24 cellular contexts compared by ENCODE assay signal in the genomic region with DNA sequence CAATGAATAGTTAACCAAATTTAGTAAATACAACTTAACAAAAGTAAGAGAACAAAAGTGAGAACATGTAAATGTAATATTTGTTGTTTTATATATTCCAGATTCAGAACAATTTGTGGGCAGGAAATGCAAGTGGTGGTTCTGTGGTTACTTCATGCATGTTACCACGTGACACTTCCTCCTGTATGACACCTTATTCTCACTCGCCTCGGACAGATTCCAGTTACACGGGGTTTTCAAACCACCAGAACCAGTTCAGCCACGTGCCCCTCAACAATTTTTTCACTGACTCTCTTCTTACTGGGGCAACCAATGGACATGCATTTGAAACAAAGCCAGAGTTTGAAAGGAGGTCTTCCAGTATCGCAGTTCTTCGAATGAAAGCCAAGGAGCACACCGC. TPM values are rescaled to one million over a fixed set of nuclear protein-coding genes. Genes with fewer than 3 reads are reported as not detected.
DNase-seq lines count a peak whose midpoint lies in the region; ATAC-seq and TF ChIP-seq lines count a peak whose summit lies in the region.
"Had no signal": no experiment of that assay in that cellular context is flagged by ENCODE, and none has a peak within 500 bp of the region (broad histone marks: within the 10 kb centered on the region; RNA-seq: fewer than 3 reads in every experiment).

No MANE protein-coding gene starts in this region.

- H3K9me3 Mint-ChIP-seq in CD8-positive, alpha-beta memory T cell: peaks cover 0 to 12% (median 3%) of the 10 kb centered on the region in 5 donors

- H3K79me2 ChIP-seq in DND-41 (ENCODE audit: insufficient read depth, low read length): no peaks in the 10 kb centered on the region

- no peaks in the 10 kb centered on the region for H4K20me1 ChIP-seq in DND-41 (ENCODE audit: insufficient read depth, low read length)

- H3K36me3 ChIP-seq in DND-41 (ENCODE audit: insufficient read depth, low read length): no peaks in the 10 kb centered on the region
- no peaks in the 10 kb centered on the region for H3K36me3 ChIP-seq in CD8-positive, alpha-beta memory T cell (ENCODE audit: insufficient read depth, low read length)
- H3K36me3 ChIP-seq: Peyer's patch had no signal

- no peak overlapping the region for H3K9ac ChIP-seq in DND-41 (ENCODE audit: low read depth, low read length)

- H3K4me2 ChIP-seq in DND-41 (ENCODE audit: insufficient read depth, low read length): no peak overlapping the region

- CTCF ChIA-PET in CD8-positive, alpha-beta memory T cell (lab: Charles Lee): no interaction called here

- peaks cover 0 to 4% (median 0%) of the 10 kb centered on the region in 3 donors for H3K4me1 Mint-ChIP-seq in CD8-positive, alpha-beta memory T cell

- no peak overlapping the region for H3K27ac ChIP-seq in DND-41 (ENCODE audit: low read length)
- no peak overlapping the region for H3K27ac ChIP-seq in CD8-positive, alpha-beta memory T cell (ENCODE audit: low read depth, low read length)
- H3K27ac ChIP-seq: coronary artery, HL-60, Peyer's patch had no signal

- H2AFZ ChIP-seq in DND-41 (ENCODE audit: low read depth, low read length): no peak overlapping the region

- no peaks in the 10 kb centered on the region for H3K27me3 Mint-ChIP-seq in CD8-positive, alpha-beta memory T cell
- H3K27me3 Mint-ChIP-seq: activated naive CD8-positive, alpha-beta T cell; activated T-cell treated with anti-CD3 and anti-CD28 coated beads, Interleukin-2, amount 50 U/mL, for 24 hours; CD4-positive, alpha-beta T cell had no signal

- H3K36me3 Mint-ChIP-seq in CD8-positive, alpha-beta memory T cell: no peaks in the 10 kb centered on the region
- H3K36me3 Mint-ChIP-seq: activated naive CD8-positive, alpha-beta T cell had no signal

- ATAC-seq in DND-41 (ENCODE audit: insufficient read depth, low read depth) (peak; percentile 63; the same call in 2 of the 3 replicates), GM18868 (IDR thresholded peaks at IDR 0.05; ENCODE audit: unreplicated experiment) (peak; percentile 74), HG02798 (IDR thresholded peaks at IDR 0.05; ENCODE audit: poor library complexity, unreplicated experiment) (peak; percentile 49)
- ATAC-seq: left ventricle myocardium superior, right cardiac atrium, SK-N-SH treated with all-trans-retinoic acid at 6 μM for 48 hours had no signal

- H3K27ac Mint-ChIP-seq in CD8-positive, alpha-beta memory T cell: no peak overlapping the region
- H3K27ac Mint-ChIP-seq: activated naive CD8-positive, alpha-beta T cell; activated T-cell treated with anti-CD3 and anti-CD28 coated beads, Interleukin-2, amount 50 U/mL, for 24 hours; CD4-positive, alpha-beta T cell had no signal

- no peak overlapping the region for H3K4me3 Mint-ChIP-seq in CD8-positive, alpha-beta memory T cell
- H3K4me3 Mint-ChIP-seq: activated naive CD8-positive, alpha-beta T cell; activated T-cell treated with anti-CD3 and anti-CD28 coated beads, Interleukin-2, amount 50 U/mL, for 24 hours; CD4-positive, alpha-beta T cell had no signal

- no peaks in the 10 kb centered on the region for H3K27me3 ChIP-seq in DND-41 (ENCODE audit: insufficient read depth, low read length, poor library complexity)
- H3K27me3 ChIP-seq in CD8-positive, alpha-beta memory T cell (ENCODE audit: insufficient read depth, low read length, poor library complexity, severe bottlenecking): no peaks in the 10 kb centered on the region
- H3K27me3 ChIP-seq: Peyer's patch had no signal

- no peak for TF ChIP-seq CTCF in DND-41 (IDR thresholded peaks at IDR 0.05; ENCODE audit: borderline replicate concordance, extremely low read depth, low read length, poor library complexity, severe bottlenecking)

- POLR2A ChIA-PET in CD8-positive, alpha-beta memory T cell (lab: Charles Lee): no interaction called here

- peaks cover 7% of the 10 kb centered on the region; the same call in 1 of the 2 replicates for H3K4me1 ChIP-seq in DND-41 (ENCODE audit: insufficient read depth, low read length)
- H3K4me1 ChIP-seq in CD8-positive, alpha-beta memory T cell (ENCODE audit: insufficient read depth, low read length): no peaks in the 10 kb centered on the region
- H3K4me1 ChIP-seq: Peyer's patch had no signal

- no peaks in the 10 kb centered on the region for H3K9me3 ChIP-seq in DND-41 (ENCODE audit: insufficient read depth, low read length, severe bottlenecking)
- no peaks in the 10 kb centered on the region for H3K9me3 ChIP-seq in CD8-positive, alpha-beta memory T cell (ENCODE audit: low read length)
- H3K9me3 ChIP-seq: Peyer's patch had no signal

- DNase-seq in DND-41 (peak; percentile 6), islet precursor cell (no peak), GOT3 (lab: John Stamatoyannopoulos, UW) (no peak)
- no peak for DNase-seq in stimulated activated CD8-positive, alpha-beta memory T cell treated with anti-CD3 and anti-CD28 coated beads, Interleukin-4, amount 100 ng/mL, for 48 hours
- DNase-seq in CD8-positive, alpha-beta memory T cell: no peak
- DNase-seq: activated T-cell treated with anti-CD3 and anti-CD28 coated beads, Interleukin-2, amount 50 U/mL, for 24 hours; CD4-positive, alpha-beta T cell; DMS79 treated with DMSO at 0.1 percent for 48 hours; KG1; left ventricle myocardium superior; NCI-H1092; NCI-H69; occipital lobe; right cardiac atrium had no signal

- no peak overlapping the region for H3K4me3 ChIP-seq in DND-41 (ENCODE audit: low read depth in 1 of 2, low read length in 2 of 2)
- no peak overlapping the region for H3K4me3 ChIP-seq in CD8-positive, alpha-beta memory T cell (ENCODE audit: low read length)
- H3K4me3 ChIP-seq: coronary artery, Peyer's patch had no signal

TF ChIP-seq in PFSK-1, 5 proteins besides CTCF, POLR2A, EP300 and RAD21:
- TF ChIP-seq, protein P1, sequence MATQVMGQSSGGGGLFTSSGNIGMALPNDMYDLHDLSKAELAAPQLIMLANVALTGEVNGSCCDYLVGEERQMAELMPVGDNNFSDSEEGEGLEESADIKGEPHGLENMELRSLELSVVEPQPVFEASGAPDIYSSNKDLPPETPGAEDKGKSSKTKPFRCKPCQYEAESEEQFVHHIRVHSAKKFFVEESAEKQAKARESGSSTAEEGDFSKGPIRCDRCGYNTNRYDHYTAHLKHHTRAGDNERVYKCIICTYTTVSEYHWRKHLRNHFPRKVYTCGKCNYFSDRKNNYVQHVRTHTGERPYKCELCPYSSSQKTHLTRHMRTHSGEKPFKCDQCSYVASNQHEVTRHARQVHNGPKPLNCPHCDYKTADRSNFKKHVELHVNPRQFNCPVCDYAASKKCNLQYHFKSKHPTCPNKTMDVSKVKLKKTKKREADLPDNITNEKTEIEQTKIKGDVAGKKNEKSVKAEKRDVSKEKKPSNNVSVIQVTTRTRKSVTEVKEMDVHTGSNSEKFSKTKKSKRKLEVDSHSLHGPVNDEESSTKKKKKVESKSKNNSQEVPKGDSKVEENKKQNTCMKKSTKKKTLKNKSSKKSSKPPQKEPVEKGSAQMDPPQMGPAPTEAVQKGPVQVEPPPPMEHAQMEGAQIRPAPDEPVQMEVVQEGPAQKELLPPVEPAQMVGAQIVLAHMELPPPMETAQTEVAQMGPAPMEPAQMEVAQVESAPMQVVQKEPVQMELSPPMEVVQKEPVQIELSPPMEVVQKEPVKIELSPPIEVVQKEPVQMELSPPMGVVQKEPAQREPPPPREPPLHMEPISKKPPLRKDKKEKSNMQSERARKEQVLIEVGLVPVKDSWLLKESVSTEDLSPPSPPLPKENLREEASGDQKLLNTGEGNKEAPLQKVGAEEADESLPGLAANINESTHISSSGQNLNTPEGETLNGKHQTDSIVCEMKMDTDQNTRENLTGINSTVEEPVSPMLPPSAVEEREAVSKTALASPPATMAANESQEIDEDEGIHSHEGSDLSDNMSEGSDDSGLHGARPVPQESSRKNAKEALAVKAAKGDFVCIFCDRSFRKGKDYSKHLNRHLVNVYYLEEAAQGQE (IDR thresholded peaks at IDR 0.05; ENCODE audit: insufficient read depth in 1 of 2, low read depth in 2 of 2, low read length in 2 of 2): no peak
- TF ChIP-seq POLR2AphosphoS5 (IDR thresholded peaks at IDR 0.05; ENCODE audit: low read depth, low read length): peak; percentile 28

RNA-seq across cellular contexts. Expression of a gene that starts 21.0 kb away (rescaled TPM):
- 67.4 TPM for polyA plus RNA-seq in PFSK-1 (2012; ENCODE audit: insufficient read length, low read depth)
- not detected for total RNA-seq in CD8-positive, alpha-beta memory T cell
- not detected for polyA plus RNA-seq in CD8-positive, alpha-beta memory T cell
- total RNA-seq: CD4-positive, alpha-beta T cell; left ventricle myocardium superior; mucosa of gallbladder; Peyer's patch; right cardiac atrium had no signal
- polyA plus RNA-seq: AG04450, right cardiac atrium had no signal
